1 cellular context compared by ENCODE assay signal in the genomic region with DNA sequence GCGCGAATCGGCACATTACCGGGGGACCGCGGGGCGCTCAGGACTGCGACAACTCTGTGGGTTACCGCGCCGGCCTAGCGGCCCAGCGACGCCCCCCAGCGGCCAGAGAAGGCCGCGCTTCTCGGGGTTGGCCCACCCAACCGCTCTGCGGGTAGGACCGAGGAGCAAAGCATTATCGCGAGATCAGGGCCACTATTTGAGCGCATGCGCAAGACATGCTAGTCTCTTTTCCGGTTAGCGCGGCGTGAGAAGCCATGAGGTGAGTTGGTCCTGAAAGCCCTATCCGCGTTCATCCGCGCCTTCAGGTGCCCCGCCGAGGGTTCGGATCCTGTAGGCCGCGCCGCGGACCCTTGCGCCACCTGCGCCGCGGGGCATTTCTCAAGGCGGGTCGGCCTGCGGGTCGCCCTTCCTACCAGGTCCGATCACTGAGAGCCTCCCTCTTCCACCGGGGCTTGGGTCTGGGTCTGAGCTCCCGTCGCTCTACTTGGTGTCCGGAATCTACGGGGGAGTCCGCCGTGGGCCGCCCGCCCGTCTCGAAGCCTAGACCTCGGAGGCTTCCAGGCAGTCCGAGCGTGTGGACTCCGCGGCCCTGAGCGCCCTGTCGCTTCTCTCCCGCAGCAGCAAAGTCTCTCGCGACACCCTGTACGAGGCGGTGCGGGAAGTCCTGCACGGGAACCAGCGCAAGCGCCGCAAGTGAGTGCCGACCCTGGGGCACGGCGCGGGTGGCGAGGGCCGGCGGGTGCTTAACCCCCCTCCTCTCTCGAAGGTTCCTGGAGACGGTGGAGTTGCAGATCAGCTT.
TF ChIP-seq lines count a peak whose summit lies in the region.

RPL10A (plus strand) TSS at position 221 of the 799 bp plus-strand sequence; CDS start at position 255, 34 bp downstream.

TF ChIP-seq in HepG2, 621 proteins besides CTCF, POLR2A, EP300 and RAD21 (continued from another document and continues in another):
- TF ChIP-seq ZFX (CRISPR knock-in tag; IDR thresholded peaks at IDR 0.05; ENCODE audit: low read depth) (peak; percentile 94), SOX5 (CRISPR knock-in tag; IDR thresholded peaks at IDR 0.05; ENCODE audit: borderline replicate concordance) (peak; percentile 65), HOXA7 (CRISPR knock-in tag; IDR thresholded peaks at IDR 0.05) (no peak), ZNF746 (CRISPR knock-in tag; IDR thresholded peaks at IDR 0.05) (0 out of 2 replicates have a peak, but pooled peaks have one; percentile 66), POLR2AphosphoS5 (IDR thresholded peaks at IDR 0.05; ENCODE audit: low read depth, low read length) (peak; percentile 100), ZNF773 (CRISPR knock-in tag; IDR thresholded peaks at IDR 0.05; ENCODE audit: borderline replicate concordance) (0 out of 2 replicates have a peak, but pooled peaks have one; percentile 48), MIER3 (CRISPR knock-in tag; IDR thresholded peaks at IDR 0.05; ENCODE audit: borderline replicate concordance) (peak; percentile 92; the same call in 1 of the 2 replicates), IRX3 (CRISPR knock-in tag; IDR thresholded peaks at IDR 0.05; ENCODE audit: borderline replicate concordance, low read depth) (peak; percentile 92; the same call in 1 of the 2 replicates), ZSCAN29 (CRISPR knock-in tag; conservative IDR thresholded peaks at IDR 0.05) (peak; percentile 91), NFRKB (IDR thresholded peaks at IDR 0.05) (no peak), ZNF766 (CRISPR knock-in tag; IDR thresholded peaks at IDR 0.05; ENCODE audit: borderline replicate concordance) (no peak; the same call in none of the 2 replicates), SP5 (CRISPR knock-in tag; IDR thresholded peaks at IDR 0.05; ENCODE audit: borderline replicate concordance, low read depth) (no peak; the same call in 1 of the 2 replicates), KAT2B (IDR thresholded peaks at IDR 0.05; ENCODE audit: borderline replicate concordance, low read depth, low read length) (no peak), TRIM22 (IDR thresholded peaks at IDR 0.05) (no peak), ZBTB43 (CRISPR knock-in tag; conservative IDR thresholded peaks at IDR 0.05) (peak; percentile 88; the same call in 1 of the 2 replicates), PAWR (CRISPR knock-in tag; IDR thresholded peaks at IDR 0.05; ENCODE audit: borderline replicate concordance) (peak; percentile 92; the same call in 1 of the 2 replicates), E2F1 (CRISPR knock-in tag; IDR thresholded peaks at IDR 0.05) (peak; percentile 86), ATF1 (CRISPR knock-in tag; IDR thresholded peaks at IDR 0.05) (no peak), ARNT (IDR thresholded peaks at IDR 0.05) (no peak), MNT (IDR thresholded peaks at IDR 0.05) (no peak), PRMT3 (CRISPR knock-in tag; IDR thresholded peaks at IDR 0.05; ENCODE audit: borderline replicate concordance, low read depth) (no peak), NFYC (CRISPR knock-in tag; IDR thresholded peaks at IDR 0.05) (no peak; the same call in none of the 2 replicates), ZNF350 (CRISPR knock-in tag; IDR thresholded peaks at IDR 0.05; ENCODE audit: borderline replicate concordance, low read depth) (peak; percentile 98; the same call in 1 of the 2 replicates)
- TF ChIP-seq, protein P1, sequence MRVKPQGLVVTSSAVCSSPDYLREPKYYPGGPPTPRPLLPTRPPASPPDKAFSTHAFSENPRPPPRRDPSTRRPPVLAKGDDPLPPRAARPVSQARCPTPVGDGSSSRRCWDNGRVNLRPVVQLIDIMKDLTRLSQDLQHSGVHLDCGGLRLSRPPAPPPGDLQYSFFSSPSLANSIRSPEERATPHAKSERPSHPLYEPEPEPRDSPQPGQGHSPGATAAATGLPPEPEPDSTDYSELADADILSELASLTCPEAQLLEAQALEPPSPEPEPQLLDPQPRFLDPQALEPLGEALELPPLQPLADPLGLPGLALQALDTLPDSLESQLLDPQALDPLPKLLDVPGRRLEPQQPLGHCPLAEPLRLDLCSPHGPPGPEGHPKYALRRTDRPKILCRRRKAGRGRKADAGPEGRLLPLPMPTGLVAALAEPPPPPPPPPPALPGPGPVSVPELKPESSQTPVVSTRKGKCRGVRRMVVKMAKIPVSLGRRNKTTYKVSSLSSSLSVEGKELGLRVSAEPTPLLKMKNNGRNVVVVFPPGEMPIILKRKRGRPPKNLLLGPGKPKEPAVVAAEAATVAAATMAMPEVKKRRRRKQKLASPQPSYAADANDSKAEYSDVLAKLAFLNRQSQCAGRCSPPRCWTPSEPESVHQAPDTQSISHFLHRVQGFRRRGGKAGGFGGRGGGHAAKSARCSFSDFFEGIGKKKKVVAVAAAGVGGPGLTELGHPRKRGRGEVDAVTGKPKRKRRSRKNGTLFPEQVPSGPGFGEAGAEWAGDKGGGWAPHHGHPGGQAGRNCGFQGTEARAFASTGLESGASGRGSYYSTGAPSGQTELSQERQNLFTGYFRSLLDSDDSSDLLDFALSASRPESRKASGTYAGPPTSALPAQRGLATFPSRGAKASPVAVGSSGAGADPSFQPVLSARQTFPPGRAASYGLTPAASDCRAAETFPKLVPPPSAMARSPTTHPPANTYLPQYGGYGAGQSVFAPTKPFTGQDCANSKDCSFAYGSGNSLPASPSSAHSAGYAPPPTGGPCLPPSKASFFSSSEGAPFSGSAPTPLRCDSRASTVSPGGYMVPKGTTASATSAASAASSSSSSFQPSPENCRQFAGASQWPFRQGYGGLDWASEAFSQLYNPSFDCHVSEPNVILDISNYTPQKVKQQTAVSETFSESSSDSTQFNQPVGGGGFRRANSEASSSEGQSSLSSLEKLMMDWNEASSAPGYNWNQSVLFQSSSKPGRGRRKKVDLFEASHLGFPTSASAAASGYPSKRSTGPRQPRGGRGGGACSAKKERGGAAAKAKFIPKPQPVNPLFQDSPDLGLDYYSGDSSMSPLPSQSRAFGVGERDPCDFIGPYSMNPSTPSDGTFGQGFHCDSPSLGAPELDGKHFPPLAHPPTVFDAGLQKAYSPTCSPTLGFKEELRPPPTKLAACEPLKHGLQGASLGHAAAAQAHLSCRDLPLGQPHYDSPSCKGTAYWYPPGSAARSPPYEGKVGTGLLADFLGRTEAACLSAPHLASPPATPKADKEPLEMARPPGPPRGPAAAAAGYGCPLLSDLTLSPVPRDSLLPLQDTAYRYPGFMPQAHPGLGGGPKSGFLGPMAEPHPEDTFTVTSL (CRISPR knock-in tag; IDR thresholded peaks at IDR 0.05; ENCODE audit: borderline replicate concordance), result peak; percentile 9; the same call in 1 of the 2 replicates
- TF ChIP-seq, protein P2, sequence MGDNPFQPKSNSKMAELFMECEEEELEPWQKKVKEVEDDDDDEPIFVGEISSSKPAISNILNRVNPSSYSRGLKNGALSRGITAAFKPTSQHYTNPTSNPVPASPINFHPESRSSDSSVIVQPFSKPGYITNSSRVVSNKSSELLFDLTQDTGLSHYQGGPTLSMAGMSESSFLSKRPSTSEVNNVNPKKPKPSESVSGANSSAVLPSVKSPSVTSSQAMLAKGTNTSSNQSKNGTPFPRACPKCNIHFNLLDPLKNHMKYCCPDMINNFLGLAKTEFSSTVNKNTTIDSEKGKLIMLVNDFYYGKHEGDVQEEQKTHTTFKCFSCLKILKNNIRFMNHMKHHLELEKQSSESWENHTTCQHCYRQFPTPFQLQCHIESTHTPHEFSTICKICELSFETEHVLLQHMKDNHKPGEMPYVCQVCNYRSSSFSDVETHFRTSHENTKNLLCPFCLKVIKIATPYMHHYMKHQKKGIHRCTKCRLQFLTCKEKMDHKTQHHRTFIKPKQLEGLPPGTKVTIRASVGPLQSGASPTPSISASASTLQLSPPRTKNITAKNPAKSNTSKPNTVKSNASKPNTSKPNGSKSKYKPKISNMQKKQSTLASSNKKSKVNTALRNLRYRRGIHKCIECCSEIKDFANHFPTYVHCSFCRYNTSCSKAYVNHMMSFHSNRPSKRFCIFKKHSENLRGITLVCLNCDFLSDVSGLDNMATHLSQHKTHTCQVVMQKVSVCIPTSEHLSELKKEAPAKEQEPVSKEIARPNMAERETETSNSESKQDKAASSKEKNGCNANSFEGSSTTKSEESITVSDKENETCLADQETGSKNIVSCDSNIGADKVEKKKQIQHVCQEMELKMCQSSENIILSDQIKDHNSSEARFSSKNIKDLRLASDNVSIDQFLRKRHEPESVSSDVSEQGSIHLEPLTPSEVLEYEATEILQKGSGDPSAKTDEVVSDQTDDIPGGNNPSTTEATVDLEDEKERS (CRISPR knock-in tag; IDR thresholded peaks at IDR 0.05), result peak; percentile 89; the same call in 1 of the 2 replicates
- TF ChIP-seq, protein P3, sequence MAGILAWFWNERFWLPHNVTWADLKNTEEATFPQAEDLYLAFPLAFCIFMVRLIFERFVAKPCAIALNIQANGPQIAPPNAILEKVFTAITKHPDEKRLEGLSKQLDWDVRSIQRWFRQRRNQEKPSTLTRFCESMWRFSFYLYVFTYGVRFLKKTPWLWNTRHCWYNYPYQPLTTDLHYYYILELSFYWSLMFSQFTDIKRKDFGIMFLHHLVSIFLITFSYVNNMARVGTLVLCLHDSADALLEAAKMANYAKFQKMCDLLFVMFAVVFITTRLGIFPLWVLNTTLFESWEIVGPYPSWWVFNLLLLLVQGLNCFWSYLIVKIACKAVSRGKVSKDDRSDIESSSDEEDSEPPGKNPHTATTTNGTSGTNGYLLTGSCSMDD (CRISPR knock-in tag; IDR thresholded peaks at IDR 0.05), result no peak; the same call in 1 of the 2 replicates
- TF ChIP-seq, protein P4, sequence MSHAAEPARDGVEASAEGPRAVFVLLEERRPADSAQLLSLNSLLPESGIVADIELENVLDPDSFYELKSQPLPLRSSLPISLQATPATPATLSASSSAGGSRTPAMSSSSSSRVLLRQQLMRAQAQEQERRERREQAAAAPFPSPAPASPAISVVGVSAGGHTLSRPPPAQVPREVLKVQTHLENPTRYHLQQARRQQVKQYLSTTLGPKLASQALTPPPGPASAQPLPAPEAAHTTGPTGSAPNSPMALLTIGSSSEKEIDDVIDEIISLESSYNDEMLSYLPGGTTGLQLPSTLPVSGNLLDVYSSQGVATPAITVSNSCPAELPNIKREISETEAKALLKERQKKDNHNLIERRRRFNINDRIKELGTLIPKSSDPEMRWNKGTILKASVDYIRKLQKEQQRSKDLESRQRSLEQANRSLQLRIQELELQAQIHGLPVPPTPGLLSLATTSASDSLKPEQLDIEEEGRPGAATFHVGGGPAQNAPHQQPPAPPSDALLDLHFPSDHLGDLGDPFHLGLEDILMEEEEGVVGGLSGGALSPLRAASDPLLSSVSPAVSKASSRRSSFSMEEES (CRISPR knock-in tag; IDR thresholded peaks at IDR 0.05), result peak; percentile 74; the same call in 1 of the 2 replicates
